ENCODE assay signal across 16 cellular contexts in genomic region chr9:114307323-114308250, GRCh38. TPM values are rescaled to one million over a fixed set of nuclear protein-coding genes. Genes with fewer than 3 reads are reported as not detected.
A peak's percentile ranks its signal among the peaks of the same experiment; 100 is the strongest.
DNase-seq lines count a peak whose midpoint lies in the region; ATAC-seq and TF ChIP-seq lines count a peak whose summit lies in the region.
"Had no signal": no experiment of that assay in that cellular context is flagged by ENCODE, and none has a peak within 500 bp of the region (broad histone marks: within the 10 kb centered on the region; RNA-seq: fewer than 3 reads in every experiment).

No MANE protein-coding gene starts in this region.

- H3K4me3 ChIP-seq in esophagus muscularis mucosa, result no peak overlapping the region
- H3K4me3 ChIP-seq in esophagus squamous epithelium, result no peak overlapping the region

- H3K9me3 ChIP-seq in esophagus muscularis mucosa (no peaks in the 10 kb centered on the region), esophagus squamous epithelium (no peaks in the 10 kb centered on the region)

- POLR2A ChIA-PET in activated B cell treated with CpG ODN at 0.5 μM for 24 hours (lab: Charles Lee), result no interaction called here

- TF ChIP-seq CTCF in activated B cell treated with CpG ODN at 0.5 μM for 24 hours (IDR thresholded peaks at IDR 0.05), result no peak
- TF ChIP-seq CTCF in esophagus muscularis mucosa (IDR thresholded peaks at IDR 0.05), result no peak
- no peak for TF ChIP-seq CTCF in esophagus squamous epithelium (IDR thresholded peaks at IDR 0.05)

- no peaks in the 10 kb centered on the region for H3K9me3 Mint-ChIP-seq in activated B cell treated with CpG ODN at 0.5 μM for 24 hours
- H3K9me3 Mint-ChIP-seq in stimulated activated naive B cell treated with anti-CD40 and anti-IgM and Interleukin-4, amounts not matched to agents 10 μg/mL and 1 μg/mL and 100 μg/mL, for 72 hours, result no peaks in the 10 kb centered on the region
- H3K9me3 Mint-ChIP-seq: CD14-positive monocyte, T-cell had no signal

- no peaks in the 10 kb centered on the region for H3K27me3 Mint-ChIP-seq in activated B cell treated with CpG ODN at 0.5 μM for 24 hours
- H3K27me3 Mint-ChIP-seq in stimulated activated naive B cell treated with anti-CD40 and anti-IgM and Interleukin-4, amounts not matched to agents 10 μg/mL and 1 μg/mL and 100 μg/mL, for 72 hours, result peaks cover 7 to 10% of the 10 kb centered on the region in 2 donors

- 85% methylated on average over 12 of the region's 13 CpGs for WGBS in esophagus muscularis mucosa
- WGBS in esophagus squamous epithelium, 2 donors, result 76 to 80% methylated on average over 12 to 13 of the region's 13 CpGs

- peaks cover 0 to 17% (median 3%) of the 10 kb centered on the region in 4 donors for H3K36me3 ChIP-seq in esophagus muscularis mucosa
- H3K36me3 ChIP-seq in esophagus squamous epithelium, result peaks cover 0 to 36% (median 0%) of the 10 kb centered on the region in 3 donors

- no peak overlapping the region for H3K27ac ChIP-seq in esophagus muscularis mucosa (replicated peaks in 1 of 4)
- no peak overlapping the region for H3K27ac ChIP-seq in esophagus squamous epithelium
- H3K27ac ChIP-seq: foreskin keratinocyte had no signal

- H3K4me3 Mint-ChIP-seq in activated B cell treated with CpG ODN at 0.5 μM for 24 hours, result no peak overlapping the region
- no peak overlapping the region for H3K4me3 Mint-ChIP-seq in stimulated activated naive B cell treated with anti-CD40 and anti-IgM and Interleukin-4, amounts not matched to agents 10 μg/mL and 1 μg/mL and 100 μg/mL, for 72 hours
- H3K4me3 Mint-ChIP-seq: CD14-positive monocyte, T-cell had no signal

- TF ChIP-seq POLR2A in esophagus muscularis mucosa (IDR thresholded peaks at IDR 0.05; ENCODE audit: low read depth), result no peak
- TF ChIP-seq POLR2A in esophagus squamous epithelium (IDR thresholded peaks at IDR 0.05), result no peak

- H3K27me3 ChIP-seq in esophagus muscularis mucosa (no peaks in the 10 kb centered on the region), esophagus squamous epithelium (no peaks in the 10 kb centered on the region)
- H3K27me3 ChIP-seq: foreskin keratinocyte had no signal

- no peaks in the 10 kb centered on the region for H3K36me3 Mint-ChIP-seq in activated B cell treated with CpG ODN at 0.5 μM for 24 hours (ENCODE audit: low read depth)
- no peaks in the 10 kb centered on the region for H3K36me3 Mint-ChIP-seq in stimulated activated naive B cell treated with anti-CD40 and anti-IgM and Interleukin-4, amounts not matched to agents 10 μg/mL and 1 μg/mL and 100 μg/mL, for 72 hours
- H3K36me3 Mint-ChIP-seq: CD14-positive monocyte, T-cell had no signal

- H3K27ac Mint-ChIP-seq in activated B cell treated with CpG ODN at 0.5 μM for 24 hours, result no peak overlapping the region
- H3K27ac Mint-ChIP-seq in stimulated activated naive B cell treated with anti-CD40 and anti-IgM and Interleukin-4, amounts not matched to agents 10 μg/mL and 1 μg/mL and 100 μg/mL, for 72 hours, result no peak overlapping the region
- H3K27ac Mint-ChIP-seq: CD14-positive monocyte, T-cell had no signal

- intact Hi-C loops in activated B cell treated with CpG ODN at 0.5 μM for 24 hours (cut with micrococcal nuclease) (no loop called here), esophagus muscularis mucosa (cut with DNase I) (no loop called here), sciatic nerve (cut with DNase I) (no loop called here), esophagus squamous epithelium (cut with DNase I) (no loop called here)

- CTCF ChIA-PET in activated B cell treated with CpG ODN at 0.5 μM for 24 hours (lab: Charles Lee), result no interaction called here

- H3K4me1 Mint-ChIP-seq in activated B cell treated with CpG ODN at 0.5 μM for 24 hours, result peaks cover 6% of the 10 kb centered on the region
- peaks cover 4 to 11% of the 10 kb centered on the region in 2 donors for H3K4me1 Mint-ChIP-seq in stimulated activated naive B cell treated with anti-CD40 and anti-IgM and Interleukin-4, amounts not matched to agents 10 μg/mL and 1 μg/mL and 100 μg/mL, for 72 hours

- DNase-seq in AG20443 (ENCODE audit: low spot score) (peak; percentile 61), activated B cell treated with CpG ODN at 0.5 μM for 24 hours (peak; percentile 7), esophagus muscularis mucosa (ENCODE audit: extremely low spot score) (peak; percentile 79), sciatic nerve (ENCODE audit: low spot score) (peak; percentile 32), esophagus squamous epithelium (lab: John Stamatoyannopoulos, UW) (no peak), HPDE6-E6E7 (ENCODE audit: extremely low spot score) (no peak)
- no peak for DNase-seq in stimulated activated naive B cell treated with anti-CD40 and anti-IgM and Interleukin-4, amounts not matched to agents 10 μg/mL and 1 μg/mL and 100 μg/mL, for 72 hours
- DNase-seq: amygdala; DMS79 treated with DMSO at 0.1 percent for 48 hours; foreskin keratinocyte; NCI-H1092; stimulated activated naive CD4-positive, alpha-beta T cell had no signal

- H3K4me1 ChIP-seq in esophagus muscularis mucosa, result peaks cover 0 to 8% (median 7%) of the 10 kb centered on the region in 4 donors
- peaks cover 0 to 7% (median 0%) of the 10 kb centered on the region in 3 donors for H3K4me1 ChIP-seq in esophagus squamous epithelium
- H3K4me1 ChIP-seq: foreskin keratinocyte had no signal

- no peak for ATAC-seq in activated B cell treated with CpG ODN at 0.5 μM for 24 hours (ENCODE audit: low read depth)
- ATAC-seq in sciatic nerve, result no peak
- ATAC-seq in stimulated activated naive B cell treated with anti-CD40 and anti-IgM and Interleukin-4, amounts not matched to agents 10 μg/mL and 1 μg/mL and 100 μg/mL, for 72 hours (replicated peaks), result no peak
- no peak for ATAC-seq in HG02763 (IDR thresholded peaks at IDR 0.05; ENCODE audit: unreplicated experiment)
- ATAC-seq: foreskin keratinocyte, T-cell had no signal

- no peak for TF ChIP-seq EP300 in esophagus muscularis mucosa (IDR thresholded peaks at IDR 0.05)

RNA-seq across cellular contexts. Expression of gene ORM1, which starts 15.3 kb away (rescaled TPM):
- total RNA-seq in activated B cell treated with CpG ODN at 0.5 μM for 24 hours, result not detected in 2 replicates
- total RNA-seq in esophagus muscularis mucosa, result 1 to 10 TPM in 1 of 4 donors, not detected in 3; 1.3 TPM
- 0.76 TPM for total RNA-seq in sciatic nerve
- under 1 TPM in 1 of 4 donors, not detected in 3; 0.41 TPM for total RNA-seq in esophagus squamous epithelium
- total RNA-seq: foreskin keratinocyte had no signal

RNA-seq across cellular contexts. Expression of gene ORM2, which starts 22.1 kb away (rescaled TPM):
- total RNA-seq in activated B cell treated with CpG ODN at 0.5 μM for 24 hours, result not detected in 2 replicates
- not detected for total RNA-seq in esophagus muscularis mucosa
- not detected for total RNA-seq in sciatic nerve
- total RNA-seq in esophagus squamous epithelium, result not detected
- total RNA-seq: foreskin keratinocyte, skeletal muscle tissue had no signal

Comparison
In these comparisons a context has a peak if more than half of its experiments do, and no peak if none do; other contexts are left out.
1. DNase-seq: peak in AG20443 (single experiment), activated B cell treated with CpG ODN at 0.5 μM for 24 hours (single experiment), esophagus muscularis mucosa (single experiment) and sciatic nerve (single experiment); none in esophagus squamous epithelium (single experiment), HPDE6-E6E7 (single experiment) and stimulated activated naive B cell treated with anti-CD40 and anti-IgM and Interleukin-4, amounts not matched to agents 10 μg/mL and 1 μg/mL and 100 μg/mL, for 72 hours (single experiment).